Comparison of ENCODE assay signal across 29 cellular contexts in the genomic region with DNA sequence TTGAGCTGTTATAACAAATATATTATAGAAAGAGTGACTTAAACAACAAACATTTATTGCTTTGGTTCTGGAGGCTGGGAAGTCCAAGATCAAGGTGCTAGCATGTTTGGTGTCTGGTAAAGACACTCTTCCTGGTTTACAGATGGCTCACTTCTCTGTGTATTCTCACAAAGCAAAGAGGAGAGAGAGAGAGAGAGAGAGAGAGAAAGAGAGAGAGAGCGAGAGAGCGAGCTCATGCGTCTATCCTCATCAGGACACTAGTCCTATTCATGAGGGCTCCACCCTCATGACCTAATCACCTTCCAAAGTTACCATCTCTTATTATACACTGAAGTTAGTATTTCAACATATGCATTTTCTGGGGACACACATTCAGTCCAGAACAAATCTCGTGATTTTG. TPM values are rescaled to one million over a fixed set of nuclear protein-coding genes. Genes with fewer than 3 reads are reported as not detected.
"Had no signal": no experiment of that assay in that cellular context is flagged by ENCODE, and none has a peak within 500 bp of the region (broad histone marks: within the 10 kb centered on the region; RNA-seq: fewer than 3 reads in every experiment).

No MANE protein-coding gene starts in this region.

- H3K27me3 Mint-ChIP-seq: stimulated activated memory B cell treated with anti-CD40 and anti-IgM and Interleukin-4, amounts not matched to agents 10 μg/mL and 1 μg/mL and 100 μg/mL, for 72 hours; stimulated activated naive B cell treated with anti-CD40 and anti-IgM and Interleukin-4, amounts not matched to agents 10 μg/mL and 1 μg/mL and 100 μg/mL, for 72 hours; stimulated activated naive CD8-positive, alpha-beta T cell treated with anti-CD3 and anti-CD28 coated beads, Interleukin-15, amount 100 ng/mL, for 72 hours; type B pancreatic cell had no signal

- H3K9me3 Mint-ChIP-seq: stimulated activated naive CD8-positive, alpha-beta T cell treated with anti-CD3 and anti-CD28 coated beads, Interleukin-15, amount 100 ng/mL, for 72 hours; type B pancreatic cell had no signal

- H3K36me3 ChIP-seq: stomach, suprapubic skin, thoracic aorta, thyroid gland, tibial artery, tibial nerve, transverse colon, upper lobe of left lung, upper lobe of right lung, uterus, vagina had no signal

- H3K36me3 Mint-ChIP-seq: stimulated activated effector memory CD8-positive, alpha-beta T cell treated with anti-CD3 and anti-CD28 coated beads, Interleukin-12 subunit alpha, Interleukin-12 subunit beta, amount 100 ng/mL, for 72 hours; stimulated activated memory B cell treated with anti-CD40 and anti-IgM and Interleukin-4, amounts not matched to agents 10 μg/mL and 1 μg/mL and 100 μg/mL, for 72 hours; stimulated activated naive B cell treated with anti-CD40 and anti-IgM and Interleukin-4, amounts not matched to agents 10 μg/mL and 1 μg/mL and 100 μg/mL, for 72 hours; type B pancreatic cell had no signal

- H3K4me3 Mint-ChIP-seq: stimulated activated effector memory CD8-positive, alpha-beta T cell treated with anti-CD3 and anti-CD28 coated beads, Interleukin-12 subunit alpha, Interleukin-12 subunit beta, amount 100 ng/mL, for 72 hours; stimulated activated memory B cell treated with anti-CD40 and anti-IgM and Interleukin-4, amounts not matched to agents 10 μg/mL and 1 μg/mL and 100 μg/mL, for 72 hours; stimulated activated naive B cell treated with anti-CD40 and anti-IgM and Interleukin-4, amounts not matched to agents 10 μg/mL and 1 μg/mL and 100 μg/mL, for 72 hours; stimulated activated naive CD8-positive, alpha-beta T cell treated with anti-CD3 and anti-CD28 coated beads, Interleukin-15, amount 100 ng/mL, for 72 hours; stimulated activated naive CD8-positive, alpha-beta T cell treated with anti-CD3 and anti-CD28 coated beads, Interleukin-15, Interleukin-2, amounts not matched to agents 100 ng/mL and 50 ng/mL, for 24 hours; type B pancreatic cell had no signal

- H3K4me1 ChIP-seq: stomach, suprapubic skin, testis, thyroid gland, tibial artery, tibial nerve, transverse colon, upper lobe of left lung, upper lobe of right lung, uterus, vagina had no signal

- H3K9me3 ChIP-seq: stomach, suprapubic skin, testis, thoracic aorta, thyroid gland, tibial artery, tibial nerve, transverse colon, upper lobe of left lung, upper lobe of right lung, uterus, vagina had no signal

- H3K27ac ChIP-seq: stomach, suprapubic skin, testis, thoracic aorta, thyroid gland, tibial artery, tibial nerve, transverse colon, upper lobe of left lung, upper lobe of right lung, uterus, vagina had no signal

- H3K27ac Mint-ChIP-seq: stimulated activated effector memory CD8-positive, alpha-beta T cell treated with anti-CD3 and anti-CD28 coated beads, Interleukin-12 subunit alpha, Interleukin-12 subunit beta, amount 100 ng/mL, for 72 hours; stimulated activated memory B cell treated with anti-CD40 and anti-IgM and Interleukin-4, amounts not matched to agents 10 μg/mL and 1 μg/mL and 100 μg/mL, for 72 hours; stimulated activated naive B cell treated with anti-CD40 and anti-IgM and Interleukin-4, amounts not matched to agents 10 μg/mL and 1 μg/mL and 100 μg/mL, for 72 hours; stimulated activated naive CD8-positive, alpha-beta T cell treated with anti-CD3 and anti-CD28 coated beads, Interleukin-15, amount 100 ng/mL, for 72 hours; stimulated activated naive CD8-positive, alpha-beta T cell treated with anti-CD3 and anti-CD28 coated beads, Interleukin-15, Interleukin-2, amounts not matched to agents 100 ng/mL and 50 ng/mL, for 24 hours; type B pancreatic cell had no signal

- DNase-seq: stimulated activated CD4-positive, alpha-beta T cell treated with anti-CD3 and anti-CD28 coated beads, Interleukin-2, amount 100 ng/mL, for 48 hours; stimulated activated CD4-positive, alpha-beta T cell treated with anti-CD3 and anti-CD28 coated beads, Interleukin-4, amount 100 ng/mL, for 1 hour; stimulated activated CD4-positive, alpha-beta T cell treated with anti-CD3 and anti-CD28 coated beads, Interleukin-4, amount 100 ng/mL, for 24 hours; stimulated activated CD4-positive, alpha-beta T cell treated with anti-CD3 and anti-CD28 coated beads, Interleukin-4, amount 100 ng/mL, for 4 hours; stimulated activated CD8-positive, alpha-beta memory T cell treated with anti-CD3 and anti-CD28 coated beads, Interleukin-4, amount 100 ng/mL, for 48 hours; stimulated activated naive B cell treated with anti-CD40 and anti-IgM and Interleukin-4, amounts not matched to agents 10 μg/mL and 1 μg/mL and 100 μg/mL, for 72 hours; stimulated activated naive CD4-positive, alpha-beta T cell; stimulated activated naive CD4-positive, alpha-beta T cell treated with Interleukin-2 at 50 U/mL for 16 hours; stimulated activated naive CD8-positive, alpha-beta T cell treated with anti-CD3 and anti-CD28 coated beads, Interleukin-15, amount 100 ng/mL, for 72 hours; stimulated activated naive CD8-positive, alpha-beta T cell treated with anti-CD3 and anti-CD28 coated beads, Interleukin-15, Interleukin-2, amounts not matched to agents 100 U/mL and 50 U/mL, for 24 hours; stomach; substantia nigra; testis; thyroid gland; tibial artery; transverse colon; trophoblast cell; upper lobe of left lung; upper lobe of right lung; uterus had no signal

- H3K4me1 Mint-ChIP-seq: stimulated activated effector memory CD8-positive, alpha-beta T cell treated with anti-CD3 and anti-CD28 coated beads, Interleukin-12 subunit alpha, Interleukin-12 subunit beta, amount 100 ng/mL, for 72 hours; stimulated activated memory B cell treated with anti-CD40 and anti-IgM and Interleukin-4, amounts not matched to agents 10 μg/mL and 1 μg/mL and 100 μg/mL, for 72 hours; stimulated activated naive B cell treated with anti-CD40 and anti-IgM and Interleukin-4, amounts not matched to agents 10 μg/mL and 1 μg/mL and 100 μg/mL, for 72 hours; stimulated activated naive CD8-positive, alpha-beta T cell treated with anti-CD3 and anti-CD28 coated beads, Interleukin-15, amount 100 ng/mL, for 72 hours had no signal

- ATAC-seq: stimulated activated effector memory CD8-positive, alpha-beta T cell treated with anti-CD3 and anti-CD28 coated beads, Interleukin-12 subunit alpha, Interleukin-12 subunit beta, amount 100 ng/mL, for 72 hours; stimulated activated memory B cell treated with anti-CD40 and anti-IgM and Interleukin-4, amounts not matched to agents 10 μg/mL and 1 μg/mL and 100 μg/mL, for 72 hours; stimulated activated naive B cell treated with anti-CD40 and anti-IgM and Interleukin-4, amounts not matched to agents 10 μg/mL and 1 μg/mL and 100 μg/mL, for 72 hours; stimulated activated naive CD8-positive, alpha-beta T cell treated with anti-CD3 and anti-CD28 coated beads, Interleukin-15, amount 100 ng/mL, for 72 hours; stimulated activated naive CD8-positive, alpha-beta T cell treated with anti-CD3 and anti-CD28 coated beads, Interleukin-15, Interleukin-2, amounts not matched to agents 100 U/mL and 50 U/mL, for 24 hours; upper lobe of right lung had no signal

- H3K4me3 ChIP-seq: stomach, suprapubic skin, testis, thoracic aorta, thyroid gland, tibial artery, tibial nerve, transverse colon, upper lobe of left lung, upper lobe of right lung, uterus, vagina had no signal

- H3K27me3 ChIP-seq: stomach, suprapubic skin, testis, thyroid gland, tibial artery, tibial nerve, transverse colon, upper lobe of left lung, upper lobe of right lung, uterus, vagina had no signal

RNA-seq across cellular contexts. Expression of gene PCP4, which starts 32.7 kb away (rescaled TPM):
- total RNA-seq: subcutaneous adipose tissue had no signal
